1 cellular context compared by ENCODE assay signal in genomic region chr1:1317420-1317819, GRCh38.
TF ChIP-seq lines count a peak whose summit lies in the region.

No MANE protein-coding gene starts in this region.

TF ChIP-seq in A549, 52 proteins besides CTCF, POLR2A, EP300 and RAD21:
- no peak for TF ChIP-seq ESRRA (IDR thresholded peaks at IDR 0.05; ENCODE audit: borderline replicate concordance, low read length)
